Comparison of ENCODE assay signal across 8 cellular contexts in genomic region chr15:101641134-101641764, GRCh38. TPM values are rescaled to one million over a fixed set of nuclear protein-coding genes. Genes with fewer than 3 reads are reported as not detected.
DNase-seq lines count a peak whose midpoint lies in the region; ATAC-seq, FAIRE-seq and TF ChIP-seq lines count a peak whose summit lies in the region.

No MANE protein-coding gene starts in this region.

- H3K4me2 ChIP-seq in HCT116 (ENCODE audit: low read length) = no peak overlapping the region

- RAD21 ChIA-PET in HCT116 (lab: Charles Lee; ENCODE audit: low non-redundant PET in 1 of 2, low total read pairs in 2 of 2, uncharacterized antibody in 2 of 2, unreplicated experiment in 2 of 2) = no interaction called here

- H3K27ac ChIP-seq in HCT116 (ENCODE audit: low read depth, low read length) (no peak overlapping the region), left lung (peak overlapping the region; percentile 33 to 77)

- peak; percentile 89 for TF ChIP-seq RAD21 in HCT116 (IDR thresholded peaks at IDR 0.05; ENCODE audit: low read depth)

- H3K27me3 ChIP-seq in HCT116 (ENCODE audit: insufficient read depth, low read length) = no peaks in the 10 kb centered on the region
- H3K27me3 ChIP-seq in left lung = no peaks in the 10 kb centered on the region

- no peaks in the 10 kb centered on the region for H3K9me2 ChIP-seq in HCT116 (ENCODE audit: insufficient read depth)

- peaks cover 11% of the 10 kb centered on the region; the same call in 1 of the 2 replicates for H3K79me2 ChIP-seq in HCT116 (ENCODE audit: insufficient read depth, low read length)

- no peaks in the 10 kb centered on the region for H3K9me3 ChIP-seq in HCT116 (ENCODE audit: control insufficient read depth in 1 of 2, insufficient read depth in 1 of 2, low read depth in 1 of 2, low read length in 2 of 2)
- no peaks in the 10 kb centered on the region for H3K9me3 ChIP-seq in left lung

- TF ChIP-seq CTCF in HCT116 (IDR thresholded peaks at IDR 0.05 in 2 of 3, conservative IDR thresholded peaks at IDR 0.05 in 1 of 3; ENCODE audit: borderline replicate concordance in 1 of 3, insufficient read depth in 1 of 3, low read depth in 2 of 3, low read length in 2 of 3) = peak; percentile 74 to 98 (median 89)
- TF ChIP-seq CTCF in left lung (IDR thresholded peaks at IDR 0.05) = peak; percentile 85 to 88

- intact Hi-C loops in HCT116 (cut with micrococcal nuclease) = loop anchor here (1.0 to 5.0 kb wide), 4 partner anchors 139 to 352 kb away; partner anchors contain the start of gene PCSK6
- intact Hi-C loops in left lung (cut with DNase I) = no loop called here

- peaks cover 8% of the 10 kb centered on the region; the same call in 1 of the 2 replicates for H4K20me1 ChIP-seq in HCT116 (ENCODE audit: insufficient read depth)

- H3K36me3 ChIP-seq in HCT116 (ENCODE audit: control insufficient read depth in 1 of 2, insufficient read depth in 2 of 2, low read length in 2 of 2) = peaks cover 30 to 41% of the 10 kb centered on the region in 2 experiments; a peak in 3 of 4 replicates
- H3K36me3 ChIP-seq in left lung = peaks cover 0 to 64% of the 10 kb centered on the region in 2 donors

- ATAC-seq in HCT116 = peak; percentile 69; the same call in 1 of the 2 replicates
- ATAC-seq in left lung = peak; percentile 88
- no peak for ATAC-seq in HG02623 (IDR thresholded peaks at IDR 0.05; ENCODE audit: unreplicated experiment)

- TF ChIP-seq POLR2A in HCT116 (IDR thresholded peaks at IDR 0.05; ENCODE audit: borderline replicate concordance, extremely low read depth, insufficient read depth, insufficient read length) = no peak

- H3K4me1 ChIP-seq in HCT116 (ENCODE audit: control insufficient read depth in 1 of 2, insufficient read depth in 2 of 2, low read length in 2 of 2) = peaks cover 0 to 7% of the 10 kb centered on the region in 2 experiments; a peak in 2 of 4 replicates
- H3K4me1 ChIP-seq in left lung = peaks cover 5 to 26% of the 10 kb centered on the region in 2 donors

- peak; percentile 86 for FAIRE-seq in colon (lab: Jason Lieb, UNC)

- CTCF ChIA-PET in HCT116 (lab: Charles Lee) = interaction anchor here (0.7 to 1.8 kb wide), 6 partner anchors 308 to 352 kb away, joined by 3 to 20 read pairs (median 6); partner anchors contain the start of gene SNRPA1

- H3K4me3 ChIP-seq in HCT116 (replicated peaks in 1 of 2; ENCODE audit: low read depth in 1 of 2, low read length in 2 of 2) (no peak overlapping the region), left lung (no peak overlapping the region)

- H3K9ac ChIP-seq in HCT116 (ENCODE audit: low read length) = no peak overlapping the region

- DNase-seq in ELR (ENCODE audit: low read depth) = peak; percentile 67
- peak; percentile 42 for DNase-seq in HCT116 (ENCODE audit: low read depth, low spot score)
- peak; percentile 34 for DNase-seq in NCI-H2171 (lab: John Stamatoyannopoulos, UW)
- DNase-seq in activated CD4-positive, alpha-beta T cell treated with anti-CD3 and anti-CD28 coated beads for 48 hours = peak; percentile 80
- DNase-seq in left lung = peak in 1 of 2 donors; percentile 52
- DNase-seq in stimulated activated CD4-positive, alpha-beta T cell treated with anti-CD3 and anti-CD28 coated beads, Interleukin-4, amount 100 ng/mL, for 4 hours = peak; percentile 60 to 63

- H2AFZ ChIP-seq in HCT116 (ENCODE audit: low read depth, low read length, poor library complexity, severe bottlenecking) = no peak overlapping the region

- no TSS peak for BruUV-seq in HCT116 (replicated peaks; lab: Mats Ljungman, UMichigan)

- POLR2A ChIA-PET in HCT116 (lab: Charles Lee) = no interaction called here

TF ChIP-seq in HCT116, 20 proteins besides CTCF, POLR2A, EP300 and RAD21:
- no peak for TF ChIP-seq MAX (IDR thresholded peaks at IDR 0.05)
- TF ChIP-seq CBX3 (IDR thresholded peaks at IDR 0.05; ENCODE audit: low read depth) = no peak
- TF ChIP-seq ATF3 (IDR thresholded peaks at IDR 0.05) = no peak
- TF ChIP-seq SRF (IDR thresholded peaks at IDR 0.05; ENCODE audit: low read depth) = no peak
- no peak for TF ChIP-seq EZH2phosphoT487 (IDR thresholded peaks at IDR 0.05; ENCODE audit: borderline replicate concordance)

RNA-seq across cellular contexts. Expression of gene TM2D3, which starts 10.9 kb away (rescaled TPM):
- 35.2 TPM for total RNA-seq in HCT116 (2021; ENCODE audit: unreplicated experiment)
- polyA plus RNA-seq in HCT116 (2012) = 29.0 and 30.9 TPM in 2 replicates
- total RNA-seq in left lung = 10 to 100 TPM; 43.7 to 53.6 TPM
